Comparison of ENCODE assay signal across 8 cellular contexts in genomic region chr6:131694832-131695426, GRCh38. TPM values are rescaled to one million over a fixed set of nuclear protein-coding genes. Genes with fewer than 3 reads are reported as not detected.
DNase-seq lines count a peak whose midpoint lies in the region; ATAC-seq lines count a peak whose summit lies in the region.

No MANE protein-coding gene starts in this region.

- CTCF ChIA-PET in activated CD8-positive, alpha-beta T cell treated with anti-CD3 and anti-CD28 coated beads, Interleukin-2, amount 10 ng/mL, durations not matched to agents 7 days and 5 days (lab: Charles Lee): interaction anchor here (0.6 to 3.4 kb wide), 26 partner anchors 9 to 328 kb away, joined by 3 to 28 read pairs (median 3); partner anchors contain the start of gene MED23

- H3K79me1 ChIP-seq in trophoblast cell (ENCODE audit: low read length): no peaks in the 10 kb centered on the region

- no peak overlapping the region for H4K12ac ChIP-seq in trophoblast cell (ENCODE audit: low read depth, low read length)

- no peak overlapping the region for H3K14ac ChIP-seq in trophoblast cell (ENCODE audit: low read length)

- no peaks in the 10 kb centered on the region for H3K36me3 ChIP-seq in trophoblast cell (ENCODE audit: control insufficient read depth in 1 of 2, insufficient read depth in 2 of 2, low read length in 2 of 2)

- WGBS in trophoblast cell (ENCODE audit: extremely low coverage, insufficient coverage, insufficient read length): no CpG with 5 or more reads among the region's 2 CpGs

- H2AFZ ChIP-seq in trophoblast cell (ENCODE audit: insufficient read depth, low read length, poor library complexity): no peak overlapping the region

- no peak overlapping the region for H3K4ac ChIP-seq in trophoblast cell (ENCODE audit: low read depth, low read length)

- DNase-seq in Caki2 (ENCODE audit: low read depth): peak; percentile 41
- peak; percentile 51 for DNase-seq in NCI-H345 (lab: John Stamatoyannopoulos, UW)
- peak; percentile 54 for DNase-seq in activated CD8-positive, alpha-beta T cell treated with anti-CD3 and anti-CD28 coated beads, Interleukin-2, amount 10 ng/mL, durations not matched to agents 7 days and 5 days
- peak; percentile 53 for DNase-seq in globus pallidus (ENCODE audit: low spot score)
- peak; percentile 73 to 84 for DNase-seq in trophoblast cell
- no peak for DNase-seq in NK-92 treated with Interleukin-12 subunit alpha and Interleukin-12 subunit beta, amount 100 ng/mL, for 24 hours (lab: John Stamatoyannopoulos, UW)

- no peaks in the 10 kb centered on the region for H3K9me3 ChIP-seq in trophoblast cell (ENCODE audit: insufficient read depth, low read depth, low read length)

- no peak overlapping the region for H3K27ac Mint-ChIP-seq in activated CD8-positive, alpha-beta T cell treated with anti-CD3 and anti-CD28 coated beads, Interleukin-2, amount 10 ng/mL, durations not matched to agents 7 days and 5 days

- H3K9me3 Mint-ChIP-seq in activated CD8-positive, alpha-beta T cell treated with anti-CD3 and anti-CD28 coated beads, Interleukin-2, amount 10 ng/mL, durations not matched to agents 7 days and 5 days (ENCODE audit: insufficient read depth): no peaks in the 10 kb centered on the region

- no peak overlapping the region for H3K18ac ChIP-seq in trophoblast cell (ENCODE audit: low read length)

- H3K23ac ChIP-seq in trophoblast cell (ENCODE audit: low read length): no peak overlapping the region

- no peak overlapping the region for H3K9ac ChIP-seq in trophoblast cell (ENCODE audit: low read length)

- no peak overlapping the region for H2BK5ac ChIP-seq in trophoblast cell (ENCODE audit: low read depth, low read length, poor library complexity)

- no peaks in the 10 kb centered on the region for H3K4me1 ChIP-seq in trophoblast cell (ENCODE audit: control insufficient read depth in 1 of 2, insufficient read depth in 2 of 2, low read length in 2 of 2)

- no peak overlapping the region for H3K4me2 ChIP-seq in trophoblast cell (ENCODE audit: low read length)

- H3K36me3 Mint-ChIP-seq in activated CD8-positive, alpha-beta T cell treated with anti-CD3 and anti-CD28 coated beads, Interleukin-2, amount 10 ng/mL, durations not matched to agents 7 days and 5 days (ENCODE audit: low read depth): no peaks in the 10 kb centered on the region

- H3K27me3 Mint-ChIP-seq in activated CD8-positive, alpha-beta T cell treated with anti-CD3 and anti-CD28 coated beads, Interleukin-2, amount 10 ng/mL, durations not matched to agents 7 days and 5 days (ENCODE audit: low read depth): no peaks in the 10 kb centered on the region

- H3K4me1 Mint-ChIP-seq in activated CD8-positive, alpha-beta T cell treated with anti-CD3 and anti-CD28 coated beads, Interleukin-2, amount 10 ng/mL, durations not matched to agents 7 days and 5 days (ENCODE audit: low read depth): no peaks in the 10 kb centered on the region

- H4K8ac ChIP-seq in trophoblast cell (ENCODE audit: low read depth, low read length): no peak overlapping the region

- H3K79me2 ChIP-seq in trophoblast cell (ENCODE audit: control insufficient read depth, insufficient read depth, low read length, poor library complexity): no peaks in the 10 kb centered on the region

- POLR2A ChIA-PET in activated CD8-positive, alpha-beta T cell treated with anti-CD3 and anti-CD28 coated beads, Interleukin-2, amount 10 ng/mL, durations not matched to agents 7 days and 5 days (lab: Charles Lee): no interaction called here

- H3K4me3 ChIP-seq in trophoblast cell (ENCODE audit: low read depth, low read length): no peak overlapping the region

- H3K27me3 ChIP-seq in trophoblast cell (ENCODE audit: insufficient read depth, low read length): no peaks in the 10 kb centered on the region

- H3K4me3 Mint-ChIP-seq in activated CD8-positive, alpha-beta T cell treated with anti-CD3 and anti-CD28 coated beads, Interleukin-2, amount 10 ng/mL, durations not matched to agents 7 days and 5 days: no peak overlapping the region

- H2BK120ac ChIP-seq in trophoblast cell (ENCODE audit: insufficient read depth, low read length, poor library complexity): no peak overlapping the region

- in situ Hi-C loops in Caki2 (cut with HindIII; ENCODE audit: low pct_unique_long_range_greater_than_20kb, low sequenced_read_pairs): no loop called here

- H4K91ac ChIP-seq in trophoblast cell (ENCODE audit: low read depth, low read length): no peak overlapping the region

- H3K27ac ChIP-seq in trophoblast cell (ENCODE audit: low read depth, low read length): no peak overlapping the region

- H2BK12ac ChIP-seq in trophoblast cell (ENCODE audit: low read length): no peak overlapping the region

- ATAC-seq in GM18909 (IDR thresholded peaks at IDR 0.05; ENCODE audit: poor library complexity, unreplicated experiment) (peak; percentile 95), HG03066 (IDR thresholded peaks at IDR 0.05; ENCODE audit: low read depth, unreplicated experiment) (peak; percentile 82)
- peak; percentile 74 for ATAC-seq in activated CD8-positive, alpha-beta T cell treated with anti-CD3 and anti-CD28 coated beads, Interleukin-2, amount 10 ng/mL, durations not matched to agents 7 days and 5 days

- no peak overlapping the region for H2AK5ac ChIP-seq in trophoblast cell (ENCODE audit: low read length)

RNA-seq across cellular contexts. Expression of gene OR2A4, which starts 6.3 kb away (rescaled TPM):
- total RNA-seq in Caki2 (2014; rRNA removed; shearing (Covaris generic); ENCODE audit: low replicate concordance): 0.44 TPM in 1 of 2 replicates, not detected in the other
- not detected for total RNA-seq in activated CD8-positive, alpha-beta T cell treated with anti-CD3 and anti-CD28 coated beads, Interleukin-2, amount 10 ng/mL, durations not matched to agents 7 days and 5 days
- not detected in 2 replicates for polyA plus RNA-seq in trophoblast cell (2013)

RNA-seq across cellular contexts. Expression of gene CTAGE9, which starts 15.9 kb away (rescaled TPM):
- not detected in 2 replicates for total RNA-seq in Caki2 (2014; rRNA removed; shearing (Covaris generic); ENCODE audit: low replicate concordance)
- not detected for total RNA-seq in activated CD8-positive, alpha-beta T cell treated with anti-CD3 and anti-CD28 coated beads, Interleukin-2, amount 10 ng/mL, durations not matched to agents 7 days and 5 days
- polyA plus RNA-seq in trophoblast cell (2013): not detected in 2 replicates

RNA-seq across cellular contexts. Expression of gene ENPP3, which starts 57.8 kb away (rescaled TPM):
- 0.17 and 0.29 TPM in 2 replicates for total RNA-seq in Caki2 (2014; rRNA removed; shearing (Covaris generic); ENCODE audit: low replicate concordance)
- under 1 TPM; 0.11 to 0.47 TPM for total RNA-seq in activated CD8-positive, alpha-beta T cell treated with anti-CD3 and anti-CD28 coated beads, Interleukin-2, amount 10 ng/mL, durations not matched to agents 7 days and 5 days
- polyA plus RNA-seq in trophoblast cell (2013): 0.01 and 0.03 TPM in 2 replicates
